ENCODE assay signal across 1 cellular context in the genomic region with DNA sequence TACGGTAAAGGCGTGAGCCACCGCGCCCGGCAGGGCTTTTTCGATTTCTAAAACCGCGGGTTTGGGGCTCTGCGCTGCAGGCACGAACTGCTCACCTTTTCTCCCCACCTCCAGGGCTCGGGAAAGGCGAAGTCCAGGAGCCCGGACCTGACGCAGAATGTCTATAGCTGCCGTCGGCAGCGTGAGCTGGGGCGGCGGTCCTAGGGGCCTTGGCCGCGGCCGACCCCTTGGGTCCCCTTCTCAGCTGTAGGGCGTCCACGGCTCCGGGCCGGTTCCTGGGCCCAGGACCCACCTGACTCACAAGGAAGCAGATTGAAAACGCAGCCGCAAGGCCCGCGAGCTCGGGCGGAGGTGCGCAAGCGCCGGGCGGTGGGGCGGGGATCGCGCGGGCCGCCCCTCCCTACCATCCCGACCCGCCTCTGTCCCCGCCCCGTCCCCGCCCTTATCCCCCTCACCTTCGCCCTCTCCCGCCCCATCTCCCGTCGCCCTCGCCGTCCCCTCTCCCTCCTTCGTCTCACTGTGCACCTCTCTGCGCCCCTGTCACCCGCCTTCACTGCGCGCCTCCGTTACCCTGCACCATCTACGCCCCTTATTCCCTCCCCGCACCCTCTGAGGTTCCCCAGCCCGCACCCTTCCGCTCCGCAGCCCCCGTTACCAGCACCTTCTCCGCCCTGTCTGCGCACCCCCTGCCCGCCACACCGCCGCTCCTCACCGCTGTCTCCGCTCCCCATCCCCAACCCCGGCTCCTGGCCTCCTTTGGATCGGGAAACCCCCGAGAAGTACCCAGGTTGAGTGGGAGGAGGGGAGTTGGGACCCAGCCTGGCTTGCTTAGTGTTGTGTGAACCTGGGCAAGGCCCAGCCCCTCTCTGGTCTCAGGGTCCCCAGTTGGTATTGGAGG.
TF ChIP-seq lines count a peak whose summit lies in the region.

A gene with protein sequence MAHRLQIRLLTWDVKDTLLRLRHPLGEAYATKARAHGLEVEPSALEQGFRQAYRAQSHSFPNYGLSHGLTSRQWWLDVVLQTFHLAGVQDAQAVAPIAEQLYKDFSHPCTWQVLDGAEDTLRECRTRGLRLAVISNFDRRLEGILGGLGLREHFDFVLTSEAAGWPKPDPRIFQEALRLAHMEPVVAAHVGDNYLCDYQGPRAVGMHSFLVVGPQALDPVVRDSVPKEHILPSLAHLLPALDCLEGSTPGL (minus strand): TSS at position 353 of the 898 bp plus-strand sequence. CDS start 2,632 bp downstream, outside the sequence.

TF ChIP-seq in HEK293, 187 proteins besides CTCF, POLR2A, EP300 and RAD21 (continued from another document and continues in another):
- TF ChIP-seq ZNF24 (tag by site-specific recombination; IDR thresholded peaks at IDR 0.05) (no peak), ZNF544 (tag by site-specific recombination; IDR thresholded peaks at IDR 0.05) (no peak), ZNF223 (tag by site-specific recombination; IDR thresholded peaks at IDR 0.05) (peak; percentile 71; the same call in 1 of the 2 replicates), ZNF416 (tag by site-specific recombination; IDR thresholded peaks at IDR 0.05) (no peak), ZNF174 (tag by site-specific recombination; IDR thresholded peaks at IDR 0.05) (no peak), ZNF837 (tag by site-specific recombination; IDR thresholded peaks at IDR 0.05) (no peak), SP2 (tag by site-specific recombination; IDR thresholded peaks at IDR 0.05) (peak; percentile 83), OVOL3 (tag by site-specific recombination; IDR thresholded peaks at IDR 0.05) (no peak), MZF1 (tag by site-specific recombination; IDR thresholded peaks at IDR 0.05; ENCODE audit: borderline replicate concordance) (peak; percentile 14; the same call in 1 of the 2 replicates), KLF16 (tag by site-specific recombination; IDR thresholded peaks at IDR 0.05) (0 out of 2 replicates have a peak, but pooled peaks have one; percentile 25), YY1 (tag by site-specific recombination; IDR thresholded peaks at IDR 0.05) (no peak), ZNF184 (tag by site-specific recombination; IDR thresholded peaks at IDR 0.05) (no peak), ZFP69B (tag by site-specific recombination; IDR thresholded peaks at IDR 0.05) (0 out of 2 replicates have a peak, but pooled peaks have one; percentile 33), ZNF623 (tag by site-specific recombination; IDR thresholded peaks at IDR 0.05) (no peak), ZNF23 (tag by site-specific recombination; IDR thresholded peaks at IDR 0.05; ENCODE audit: borderline replicate concordance) (no peak), ZNF664 (tag by site-specific recombination; IDR thresholded peaks at IDR 0.05) (no peak), ZNF843 (tag by site-specific recombination; IDR thresholded peaks at IDR 0.05) (peak; percentile 27; the same call in 1 of the 2 replicates), ZNF777 (tag by site-specific recombination; IDR thresholded peaks at IDR 0.05; ENCODE audit: borderline replicate concordance) (0 out of 2 replicates have a peak, but pooled peaks have one; percentile 57), ZNF549 (tag by site-specific recombination; IDR thresholded peaks at IDR 0.05) (no peak), ZBTB8A (tag by site-specific recombination; IDR thresholded peaks at IDR 0.05) (peak; percentile 89), ZSCAN16 (tag by site-specific recombination; IDR thresholded peaks at IDR 0.05) (no peak), ZNF391 (tag by site-specific recombination; IDR thresholded peaks at IDR 0.05; ENCODE audit: borderline replicate concordance, low read depth) (no peak), MEIS1 (CRISPR knock-in tag; IDR thresholded peaks at IDR 0.05; ENCODE audit: borderline replicate concordance) (no peak), ZNF610 (tag by site-specific recombination; IDR thresholded peaks at IDR 0.05; ENCODE audit: borderline replicate concordance) (peak; percentile 90; the same call in 1 of the 2 replicates), WT1 (tag by site-specific recombination; IDR thresholded peaks at IDR 0.05) (0 out of 2 replicates have a peak, but pooled peaks have one; percentile 16), ZNF747 (tag by site-specific recombination; IDR thresholded peaks at IDR 0.05) (no peak), ZNF626 (tag by site-specific recombination; IDR thresholded peaks at IDR 0.05) (no peak), RBAK (tag by site-specific recombination; IDR thresholded peaks at IDR 0.05) (no peak), KLF9 (tag by site-specific recombination; IDR thresholded peaks at IDR 0.05; ENCODE audit: low read depth) (peak; percentile 78), ZNF792 (tag by site-specific recombination; IDR thresholded peaks at IDR 0.05) (no peak), EGR2 (tag by site-specific recombination; IDR thresholded peaks at IDR 0.05; ENCODE audit: low read depth) (peak; percentile 51), SCRT1 (tag by site-specific recombination; IDR thresholded peaks at IDR 0.05; ENCODE audit: borderline replicate concordance) (no peak), ZNF555 (tag by site-specific recombination; conservative IDR thresholded peaks at IDR 0.05) (no peak), ZNF660 (tag by site-specific recombination; IDR thresholded peaks at IDR 0.05) (peak; percentile 79; the same call in 1 of the 2 replicates), ZNF473 (tag by site-specific recombination; IDR thresholded peaks at IDR 0.05) (no peak)
- TF ChIP-seq, protein P1, sequence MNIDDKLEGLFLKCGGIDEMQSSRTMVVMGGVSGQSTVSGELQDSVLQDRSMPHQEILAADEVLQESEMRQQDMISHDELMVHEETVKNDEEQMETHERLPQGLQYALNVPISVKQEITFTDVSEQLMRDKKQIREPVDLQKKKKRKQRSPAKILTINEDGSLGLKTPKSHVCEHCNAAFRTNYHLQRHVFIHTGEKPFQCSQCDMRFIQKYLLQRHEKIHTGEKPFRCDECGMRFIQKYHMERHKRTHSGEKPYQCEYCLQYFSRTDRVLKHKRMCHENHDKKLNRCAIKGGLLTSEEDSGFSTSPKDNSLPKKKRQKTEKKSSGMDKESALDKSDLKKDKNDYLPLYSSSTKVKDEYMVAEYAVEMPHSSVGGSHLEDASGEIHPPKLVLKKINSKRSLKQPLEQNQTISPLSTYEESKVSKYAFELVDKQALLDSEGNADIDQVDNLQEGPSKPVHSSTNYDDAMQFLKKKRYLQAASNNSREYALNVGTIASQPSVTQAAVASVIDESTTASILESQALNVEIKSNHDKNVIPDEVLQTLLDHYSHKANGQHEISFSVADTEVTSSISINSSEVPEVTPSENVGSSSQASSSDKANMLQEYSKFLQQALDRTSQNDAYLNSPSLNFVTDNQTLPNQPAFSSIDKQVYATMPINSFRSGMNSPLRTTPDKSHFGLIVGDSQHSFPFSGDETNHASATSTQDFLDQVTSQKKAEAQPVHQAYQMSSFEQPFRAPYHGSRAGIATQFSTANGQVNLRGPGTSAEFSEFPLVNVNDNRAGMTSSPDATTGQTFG (tag by site-specific recombination; IDR thresholded peaks at IDR 0.05; ENCODE audit: borderline replicate concordance), result no peak
- TF ChIP-seq, protein P2, sequence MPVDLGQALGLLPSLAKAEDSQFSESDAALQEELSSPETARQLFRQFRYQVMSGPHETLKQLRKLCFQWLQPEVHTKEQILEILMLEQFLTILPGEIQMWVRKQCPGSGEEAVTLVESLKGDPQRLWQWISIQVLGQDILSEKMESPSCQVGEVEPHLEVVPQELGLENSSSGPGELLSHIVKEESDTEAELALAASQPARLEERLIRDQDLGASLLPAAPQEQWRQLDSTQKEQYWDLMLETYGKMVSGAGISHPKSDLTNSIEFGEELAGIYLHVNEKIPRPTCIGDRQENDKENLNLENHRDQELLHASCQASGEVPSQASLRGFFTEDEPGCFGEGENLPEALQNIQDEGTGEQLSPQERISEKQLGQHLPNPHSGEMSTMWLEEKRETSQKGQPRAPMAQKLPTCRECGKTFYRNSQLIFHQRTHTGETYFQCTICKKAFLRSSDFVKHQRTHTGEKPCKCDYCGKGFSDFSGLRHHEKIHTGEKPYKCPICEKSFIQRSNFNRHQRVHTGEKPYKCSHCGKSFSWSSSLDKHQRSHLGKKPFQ (tag by site-specific recombination; IDR thresholded peaks at IDR 0.05), result no peak
- TF ChIP-seq, protein P3, sequence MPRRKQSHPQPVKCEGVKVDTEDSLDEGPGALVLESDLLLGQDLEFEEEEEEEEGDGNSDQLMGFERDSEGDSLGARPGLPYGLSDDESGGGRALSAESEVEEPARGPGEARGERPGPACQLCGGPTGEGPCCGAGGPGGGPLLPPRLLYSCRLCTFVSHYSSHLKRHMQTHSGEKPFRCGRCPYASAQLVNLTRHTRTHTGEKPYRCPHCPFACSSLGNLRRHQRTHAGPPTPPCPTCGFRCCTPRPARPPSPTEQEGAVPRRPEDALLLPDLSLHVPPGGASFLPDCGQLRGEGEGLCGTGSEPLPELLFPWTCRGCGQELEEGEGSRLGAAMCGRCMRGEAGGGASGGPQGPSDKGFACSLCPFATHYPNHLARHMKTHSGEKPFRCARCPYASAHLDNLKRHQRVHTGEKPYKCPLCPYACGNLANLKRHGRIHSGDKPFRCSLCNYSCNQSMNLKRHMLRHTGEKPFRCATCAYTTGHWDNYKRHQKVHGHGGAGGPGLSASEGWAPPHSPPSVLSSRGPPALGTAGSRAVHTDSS (tag by site-specific recombination; IDR thresholded peaks at IDR 0.05), result no peak
- TF ChIP-seq, protein P4, sequence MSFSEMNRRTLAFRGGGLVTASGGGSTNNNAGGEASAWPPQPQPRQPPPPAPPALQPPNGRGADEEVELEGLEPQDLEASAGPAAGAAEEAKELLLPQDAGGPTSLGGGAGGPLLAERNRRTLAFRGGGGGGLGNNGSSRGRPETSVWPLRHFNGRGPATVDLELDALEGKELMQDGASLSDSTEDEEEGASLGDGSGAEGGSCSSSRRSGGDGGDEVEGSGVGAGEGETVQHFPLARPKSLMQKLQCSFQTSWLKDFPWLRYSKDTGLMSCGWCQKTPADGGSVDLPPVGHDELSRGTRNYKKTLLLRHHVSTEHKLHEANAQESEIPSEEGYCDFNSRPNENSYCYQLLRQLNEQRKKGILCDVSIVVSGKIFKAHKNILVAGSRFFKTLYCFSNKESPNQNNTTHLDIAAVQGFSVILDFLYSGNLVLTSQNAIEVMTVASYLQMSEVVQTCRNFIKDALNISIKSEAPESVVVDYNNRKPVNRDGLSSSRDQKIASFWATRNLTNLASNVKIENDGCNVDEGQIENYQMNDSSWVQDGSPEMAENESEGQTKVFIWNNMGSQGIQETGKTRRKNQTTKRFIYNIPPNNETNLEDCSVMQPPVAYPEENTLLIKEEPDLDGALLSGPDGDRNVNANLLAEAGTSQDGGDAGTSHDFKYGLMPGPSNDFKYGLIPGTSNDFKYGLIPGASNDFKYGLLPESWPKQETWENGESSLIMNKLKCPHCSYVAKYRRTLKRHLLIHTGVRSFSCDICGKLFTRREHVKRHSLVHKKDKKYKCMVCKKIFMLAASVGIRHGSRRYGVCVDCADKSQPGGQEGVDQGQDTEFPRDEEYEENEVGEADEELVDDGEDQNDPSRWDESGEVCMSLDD (tag by site-specific recombination; IDR thresholded peaks at IDR 0.05), result peak; percentile 43; the same call in 1 of the 2 replicates
- TF ChIP-seq, protein P5, sequence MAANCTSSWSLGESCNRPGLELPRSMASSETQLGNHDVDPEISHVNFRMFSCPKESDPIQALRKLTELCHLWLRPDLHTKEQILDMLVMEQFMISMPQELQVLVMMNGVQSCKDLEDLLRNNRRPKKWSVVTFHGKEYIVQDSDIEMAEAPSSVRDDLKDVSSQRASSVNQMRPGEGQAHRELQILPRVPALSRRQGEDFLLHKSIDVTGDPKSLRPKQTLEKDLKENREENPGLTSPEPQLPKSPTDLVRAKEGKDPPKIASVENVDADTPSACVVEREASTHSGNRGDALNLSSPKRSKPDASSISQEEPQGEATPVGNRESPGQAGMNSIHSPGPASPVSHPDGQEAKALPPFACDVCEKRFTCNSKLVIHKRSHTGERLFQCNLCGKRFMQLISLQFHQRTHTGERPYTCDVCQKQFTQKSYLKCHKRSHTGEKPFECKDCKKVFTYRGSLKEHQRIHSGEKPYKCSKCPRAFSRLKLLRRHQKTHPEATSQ (tag by site-specific recombination; IDR thresholded peaks at IDR 0.05), result peak; percentile 36; the same call in 1 of the 2 replicates
- TF ChIP-seq, protein P6, sequence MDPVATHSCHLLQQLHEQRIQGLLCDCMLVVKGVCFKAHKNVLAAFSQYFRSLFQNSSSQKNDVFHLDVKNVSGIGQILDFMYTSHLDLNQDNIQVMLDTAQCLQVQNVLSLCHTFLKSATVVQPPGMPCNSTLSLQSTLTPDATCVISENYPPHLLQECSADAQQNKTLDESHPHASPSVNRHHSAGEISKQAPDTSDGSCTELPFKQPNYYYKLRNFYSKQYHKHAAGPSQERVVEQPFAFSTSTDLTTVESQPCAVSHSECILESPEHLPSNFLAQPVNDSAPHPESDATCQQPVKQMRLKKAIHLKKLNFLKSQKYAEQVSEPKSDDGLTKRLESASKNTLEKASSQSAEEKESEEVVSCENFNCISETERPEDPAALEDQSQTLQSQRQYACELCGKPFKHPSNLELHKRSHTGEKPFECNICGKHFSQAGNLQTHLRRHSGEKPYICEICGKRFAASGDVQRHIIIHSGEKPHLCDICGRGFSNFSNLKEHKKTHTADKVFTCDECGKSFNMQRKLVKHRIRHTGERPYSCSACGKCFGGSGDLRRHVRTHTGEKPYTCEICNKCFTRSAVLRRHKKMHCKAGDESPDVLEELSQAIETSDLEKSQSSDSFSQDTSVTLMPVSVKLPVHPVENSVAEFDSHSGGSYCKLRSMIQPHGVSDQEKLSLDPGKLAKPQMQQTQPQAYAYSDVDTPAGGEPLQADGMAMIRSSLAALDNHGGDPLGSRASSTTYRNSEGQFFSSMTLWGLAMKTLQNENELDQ (tag by site-specific recombination; IDR thresholded peaks at IDR 0.05; ENCODE audit: low read depth), result no peak
- TF ChIP-seq, protein P7, sequence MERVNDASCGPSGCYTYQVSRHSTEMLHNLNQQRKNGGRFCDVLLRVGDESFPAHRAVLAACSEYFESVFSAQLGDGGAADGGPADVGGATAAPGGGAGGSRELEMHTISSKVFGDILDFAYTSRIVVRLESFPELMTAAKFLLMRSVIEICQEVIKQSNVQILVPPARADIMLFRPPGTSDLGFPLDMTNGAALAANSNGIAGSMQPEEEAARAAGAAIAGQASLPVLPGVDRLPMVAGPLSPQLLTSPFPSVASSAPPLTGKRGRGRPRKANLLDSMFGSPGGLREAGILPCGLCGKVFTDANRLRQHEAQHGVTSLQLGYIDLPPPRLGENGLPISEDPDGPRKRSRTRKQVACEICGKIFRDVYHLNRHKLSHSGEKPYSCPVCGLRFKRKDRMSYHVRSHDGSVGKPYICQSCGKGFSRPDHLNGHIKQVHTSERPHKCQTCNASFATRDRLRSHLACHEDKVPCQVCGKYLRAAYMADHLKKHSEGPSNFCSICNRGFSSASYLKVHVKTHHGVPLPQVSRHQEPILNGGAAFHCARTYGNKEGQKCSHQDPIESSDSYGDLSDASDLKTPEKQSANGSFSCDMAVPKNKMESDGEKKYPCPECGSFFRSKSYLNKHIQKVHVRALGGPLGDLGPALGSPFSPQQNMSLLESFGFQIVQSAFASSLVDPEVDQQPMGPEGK (tag by site-specific recombination; IDR thresholded peaks at IDR 0.05), result peak; percentile 93
- TF ChIP-seq, protein P8, sequence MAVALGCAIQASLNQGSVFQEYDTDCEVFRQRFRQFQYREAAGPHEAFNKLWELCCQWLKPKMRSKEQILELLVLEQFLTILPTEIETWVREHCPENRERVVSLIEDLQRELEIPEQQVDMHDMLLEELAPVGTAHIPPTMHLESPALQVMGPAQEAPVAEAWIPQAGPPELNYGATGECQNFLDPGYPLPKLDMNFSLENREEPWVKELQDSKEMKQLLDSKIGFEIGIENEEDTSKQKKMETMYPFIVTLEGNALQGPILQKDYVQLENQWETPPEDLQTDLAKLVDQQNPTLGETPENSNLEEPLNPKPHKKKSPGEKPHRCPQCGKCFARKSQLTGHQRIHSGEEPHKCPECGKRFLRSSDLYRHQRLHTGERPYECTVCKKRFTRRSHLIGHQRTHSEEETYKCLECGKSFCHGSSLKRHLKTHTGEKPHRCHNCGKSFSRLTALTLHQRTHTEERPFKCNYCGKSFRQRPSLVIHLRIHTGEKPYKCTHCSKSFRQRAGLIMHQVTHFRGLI (tag by site-specific recombination; IDR thresholded peaks at IDR 0.05), result peak; percentile 51; the same call in 1 of the 2 replicates
